ENCODE assay signal across 12 cellular contexts in genomic region chr4:6953751-6954380, GRCh38. TPM values are rescaled to one million over a fixed set of nuclear protein-coding genes. Genes with fewer than 3 reads are reported as not detected.
DNase-seq lines count a peak whose midpoint lies in the region; ATAC-seq, FAIRE-seq and TF ChIP-seq lines count a peak whose summit lies in the region.
"Had no signal": no experiment of that assay in that cellular context is flagged by ENCODE, and none has a peak within 500 bp of the region (broad histone marks: within the 10 kb centered on the region; RNA-seq: fewer than 3 reads in every experiment).

No MANE protein-coding gene starts in this region.

- H2BK5ac ChIP-seq in neuronal stem cell (ENCODE audit: low read length): no peak overlapping the region

- DNase-seq in AG08395 (ENCODE audit: low spot score) (peak; percentile 92), RCC 7860 (ENCODE audit: low spot score) (peak; percentile 79), fibroblast of the aortic adventitia (ENCODE audit: low read depth) (peak; percentile 69), neuronal stem cell (ENCODE audit: low spot score) (no peak), NCI-H187 (lab: John Stamatoyannopoulos, UW) (no peak), NCI-H1436 (lab: John Stamatoyannopoulos, UW) (no peak), GM19240 (ENCODE audit: insufficient read length, low spot score) (no peak)
- DNase-seq: activated T-cell treated with anti-CD3 and anti-CD28 coated beads for 4 hours; CD8-positive, alpha-beta T cell; NCI-H526 treated with DMSO at 0.1 percent for 48 hours had no signal

- no peak overlapping the region for H3K9ac ChIP-seq in neuronal stem cell (ENCODE audit: low read depth, low read length, poor library complexity)

- peak overlapping the region; percentile 59 for H3K18ac ChIP-seq in neuronal stem cell (ENCODE audit: low read length)

- H3K4ac ChIP-seq in neuronal stem cell (ENCODE audit: low read length): no peak overlapping the region

- H3K4me2 ChIP-seq in neuronal stem cell (ENCODE audit: insufficient read depth, low read length, poor library complexity, severe bottlenecking): no peak overlapping the region

- H3K14ac ChIP-seq in neuronal stem cell (ENCODE audit: low read length): no peak overlapping the region

- H2AK5ac ChIP-seq in neuronal stem cell (ENCODE audit: low read depth, low read length): peak overlapping the region; percentile 93

- H2BK12ac ChIP-seq in neuronal stem cell (ENCODE audit: low read length): no peak overlapping the region

- no peak overlapping the region for H3K27ac ChIP-seq in neuronal stem cell (replicated peaks; ENCODE audit: low read length)

- no peak overlapping the region for H4K8ac ChIP-seq in neuronal stem cell (ENCODE audit: low read depth, low read length)

- H3K27me3 ChIP-seq in neuronal stem cell (ENCODE audit: control insufficient read depth in 3 of 3, insufficient read depth in 3 of 3, low read depth in 1 of 3, low read length in 3 of 3): no peaks in the 10 kb centered on the region
- H3K27me3 ChIP-seq: tibial nerve had no signal

- no peaks in the 10 kb centered on the region for H3K79me1 ChIP-seq in neuronal stem cell (ENCODE audit: low read depth, low read length)

- peak; percentile 81 for FAIRE-seq in RCC 7860 (lab: Jason Lieb, UNC)

- no peak overlapping the region for H4K91ac ChIP-seq in neuronal stem cell (ENCODE audit: low read depth, low read length, poor library complexity)

- H2BK120ac ChIP-seq in neuronal stem cell (ENCODE audit: low read depth, low read length): no peak overlapping the region

- peaks cover 13 to 20% of the 10 kb centered on the region in 2 donors for H3K4me1 ChIP-seq in neuronal stem cell (ENCODE audit: control insufficient read depth in 2 of 2, insufficient read depth in 1 of 2, low read depth in 1 of 2, low read length in 2 of 2)

- H3K9me3 ChIP-seq in neuronal stem cell (replicated peaks in 1 of 2; ENCODE audit: control insufficient read depth in 2 of 2, insufficient read depth in 1 of 2, low read depth in 1 of 2, low read length in 2 of 2): peaks cover 0 to 2% of the 10 kb centered on the region in 2 donors
- H3K9me3 ChIP-seq: tibial nerve had no signal

- H3K4me3 ChIP-seq in fibroblast of the aortic adventitia (ENCODE audit: low read depth, low read length) (peak overlapping the region; percentile 53), neuronal stem cell (ENCODE audit: low read length in 2 of 2) (no peak overlapping the region)

- peak overlapping the region; percentile 81 for H3K23ac ChIP-seq in neuronal stem cell (ENCODE audit: low read depth, low read length, poor library complexity)

- ATAC-seq in HG02588 (IDR thresholded peaks at IDR 0.05; ENCODE audit: unreplicated experiment): no peak
- ATAC-seq: CD8-positive, alpha-beta T cell had no signal

- no peaks in the 10 kb centered on the region for H3K36me3 ChIP-seq in neuronal stem cell (replicated peaks in 1 of 2; ENCODE audit: control insufficient read depth in 2 of 2, insufficient read depth in 2 of 2, low read length in 2 of 2)
- H3K36me3 ChIP-seq: tibial nerve had no signal

- no peak overlapping the region for H2AFZ ChIP-seq in neuronal stem cell (ENCODE audit: low read length)

- WGBS in neuronal stem cell (ENCODE audit: extremely low coverage in 2 of 2, insufficient read length in 2 of 2, insufficient replicate concordance in 1 of 2), 2 donors: no CpG with 5 or more reads among the region's 35 CpGs

- no peak overlapping the region for H2BK15ac ChIP-seq in neuronal stem cell (ENCODE audit: low read length)

- no peak for TF ChIP-seq CTCF in fibroblast of the aortic adventitia (IDR thresholded peaks at IDR 0.05; ENCODE audit: insufficient read depth, low read length)

RNA-seq across cellular contexts. Expression of gene TBC1D14, which starts 44.2 kb away (rescaled TPM):
- 34.0 and 65.1 TPM in 2 replicates for total RNA-seq in fibroblast of the aortic adventitia (ENCODE audit: low replicate concordance)
- 33.1 TPM for polyA plus RNA-seq in neuronal stem cell (2013, experiment 1 of 2)
- 33.3 TPM for polyA plus RNA-seq in neuronal stem cell (2013, experiment 2 of 2)

Comparison
In these comparisons a context has a peak if more than half of its experiments do, and no peak if none do; other contexts are left out.
1. DNase-seq: peak in AG08395 (single experiment), RCC 7860 (single experiment) and fibroblast of the aortic adventitia (single experiment); none in neuronal stem cell (single experiment), NCI-H187 (0 of 2), NCI-H1436 (single experiment) and GM19240 (single experiment).